ENCODE assay signal across 14 cellular contexts in the genomic region with DNA sequence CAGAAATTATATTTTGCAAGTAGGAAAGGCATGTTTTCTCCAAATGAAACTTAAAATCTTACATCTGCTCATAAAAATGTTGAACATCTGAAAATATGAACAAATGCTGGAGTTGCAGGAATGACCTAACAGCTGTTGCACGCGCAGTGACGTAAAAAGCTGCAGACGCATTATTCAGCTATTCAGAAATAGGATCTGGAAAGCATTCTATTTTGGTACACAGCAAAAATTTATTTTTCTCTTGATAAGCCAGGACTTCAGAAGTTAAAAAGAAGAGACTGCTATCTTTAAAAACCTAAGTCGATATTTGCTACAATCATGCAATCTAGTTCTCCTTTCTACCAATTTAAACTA. TPM values are rescaled to one million over a fixed set of nuclear protein-coding genes. Genes with fewer than 3 reads are reported as not detected.
DNase-seq lines count a peak whose midpoint lies in the region; ATAC-seq and TF ChIP-seq lines count a peak whose summit lies in the region.
"Had no signal": no experiment of that assay in that cellular context is flagged by ENCODE, and none has a peak within 500 bp of the region (broad histone marks: within the 10 kb centered on the region; RNA-seq: fewer than 3 reads in every experiment).

No MANE protein-coding gene starts in this region.

- no peaks in the 10 kb centered on the region for H3K9me3 ChIP-seq in sigmoid colon

- peak overlapping the region; percentile 43 to 61 (median 52) for H3K27ac ChIP-seq in sigmoid colon

- peaks cover 19% of the 10 kb centered on the region for H3K4me1 Mint-ChIP-seq in glutamatergic neuron (ENCODE audit: low read depth, unreplicated experiment)

- 77 to 92% methylated on average over 5 of the region's 5 CpGs for WGBS in sigmoid colon, 2 donors

- in situ Hi-C loops in astrocyte of the spinal cord (cut with HindIII; ENCODE audit: low sequenced_read_pairs), result no loop called here

- peaks cover 0 to 35% (median 12%) of the 10 kb centered on the region in 4 donors for H3K4me1 ChIP-seq in sigmoid colon

- H3K27ac Mint-ChIP-seq in glutamatergic neuron (ENCODE audit: unreplicated experiment), result no peak overlapping the region
- H3K27ac Mint-ChIP-seq: activated T-helper 2 cell treated with anti-CD3 and anti-CD28 coated beads, Interferon-gamma antibody, Interleukin-2, Interleukin-4, amounts not matched to agents 10 μg/mL and 5 μg/mL and 100 μg/mL, durations not matched to agents 14 hours and 24 hours and 36 hours had no signal

- no peak for TF ChIP-seq CTCF in astrocyte of the spinal cord (IDR thresholded peaks at IDR 0.05; ENCODE audit: low read depth, low read length)
- no peak for TF ChIP-seq CTCF in sigmoid colon (IDR thresholded peaks at IDR 0.05)
- no peak for TF ChIP-seq CTCF in glutamatergic neuron (IDR thresholded peaks at IDR 0.05; ENCODE audit: partially characterized antibody, unreplicated experiment)

- intact Hi-C loops in left ventricle myocardium superior (cut with micrococcal nuclease), result no loop called here
- intact Hi-C loops in sigmoid colon (cut with DNase I), result no loop called here

- peak in 2 of 4 donors; percentile 0 to 13 for TF ChIP-seq EP300 in sigmoid colon (IDR thresholded peaks at IDR 0.05)

- peak; percentile 64 for DNase-seq in AG08395 (ENCODE audit: low spot score)
- peak; percentile 24 for DNase-seq in astrocyte of the spinal cord (ENCODE audit: low read depth, low spot score)
- peak; percentile 42 for DNase-seq in left ventricle myocardium superior
- DNase-seq in sigmoid colon, result peak; percentile 83
- DNase-seq in glutamatergic neuron, result no peak
- no peak for DNase-seq in NCI-H345 (lab: John Stamatoyannopoulos, UW)
- no peak for DNase-seq in effector CD4-positive, alpha-beta T cell
- no peak for DNase-seq in NCI-H2107 treated with DMSO at 0.1 percent for 48 hours (lab: John Stamatoyannopoulos, UW; ENCODE audit: unreplicated experiment)
- DNase-seq: activated CD4-positive, alpha-beta T cell treated with anti-CD3 and anti-CD28 coated beads, Interleukin-2, amount 50 U/mL, for 1 hour; central memory CD4-positive, alpha-beta T cell; DMS153; H9; OCI-M1 had no signal

- peaks cover 1% of the 10 kb centered on the region for H3K36me3 Mint-ChIP-seq in glutamatergic neuron (ENCODE audit: unreplicated experiment)

- peak; percentile 59 for ATAC-seq in left ventricle myocardium superior

- TF ChIP-seq POLR2A in sigmoid colon (IDR thresholded peaks at IDR 0.05), result no peak

- H3K9me3 Mint-ChIP-seq in glutamatergic neuron (ENCODE audit: unreplicated experiment), result no peaks in the 10 kb centered on the region
- H3K9me3 Mint-ChIP-seq: activated T-helper 2 cell treated with anti-CD3 and anti-CD28 coated beads, Interferon-gamma antibody, Interleukin-2, Interleukin-4, amounts not matched to agents 10 μg/mL and 5 μg/mL and 100 μg/mL, durations not matched to agents 14 hours and 24 hours and 36 hours; H9 had no signal

- H3K4me3 ChIP-seq in astrocyte of the spinal cord (ENCODE audit: low read depth, low read length) (no peak overlapping the region), sigmoid colon (peak overlapping the region in 1 of 4 donors; percentile 5)

- no peaks in the 10 kb centered on the region for H3K36me3 ChIP-seq in sigmoid colon

- H3K4me3 Mint-ChIP-seq in glutamatergic neuron (ENCODE audit: unreplicated experiment), result no peak overlapping the region
- H3K4me3 Mint-ChIP-seq: H9 had no signal

- peaks cover 4% of the 10 kb centered on the region for H3K27me3 Mint-ChIP-seq in glutamatergic neuron (ENCODE audit: unreplicated experiment)

- no peaks in the 10 kb centered on the region for H3K27me3 ChIP-seq in sigmoid colon

RNA-seq across cellular contexts. Expression of gene STARD13, which starts 36.9 kb away (rescaled TPM):
- 41.1 TPM for total RNA-seq in left ventricle myocardium superior
- total RNA-seq in sigmoid colon, result 100 to 1,000 TPM in 1 of 4 donors, 10 to 100 TPM in 3; 66.7 to 102 (median 81.8) TPM
- 10 to 100 TPM in 1 of 3 donors, 1 to 10 TPM in 2; 3.7 to 14.1 (median 6.0) TPM for polyA plus RNA-seq in sigmoid colon
- total RNA-seq in glutamatergic neuron (ENCODE audit: unreplicated experiment), result 36.4 TPM

Comparison
In these comparisons a context has a peak if more than half of its experiments do, and no peak if none do; other contexts are left out.
1. DNase-seq: peak in AG08395 (single experiment), astrocyte of the spinal cord (single experiment), left ventricle myocardium superior (single experiment) and sigmoid colon (single experiment); none in glutamatergic neuron (single experiment), NCI-H345 (single experiment), effector CD4-positive, alpha-beta T cell (single experiment) and NCI-H2107 treated with DMSO at 0.1 percent for 48 hours (single experiment).